31 cellular contexts compared by ENCODE assay signal in genomic region chr18:51540562-51540961, GRCh38.
"Had no signal": no experiment of that assay in that cellular context is flagged by ENCODE, and none has a peak within 500 bp of the region (broad histone marks: within the 10 kb centered on the region; RNA-seq: fewer than 3 reads in every experiment).

No MANE protein-coding gene starts in this region.

- H3K27me3 ChIP-seq: adrenal gland, ascending aorta, body of pancreas, brain microvascular endothelial cell, breast epithelium, cardiac muscle cell had no signal

- FAIRE-seq: astrocyte, bronchial epithelial cell had no signal

- H3K27ac ChIP-seq: adrenal gland, ascending aorta, body of pancreas, brain microvascular endothelial cell, breast epithelium, cardiac muscle cell had no signal

- H3K36me3 ChIP-seq: adrenal gland, ascending aorta, brain microvascular endothelial cell, breast epithelium, cardiac muscle cell had no signal

- DNase-seq: activated effector memory CD4-positive, alpha-beta T cell treated with anti-CD3 and anti-CD28 coated beads, Interleukin-2, amount 50 U/mL, for 16 hours; activated effector memory CD4-positive, alpha-beta T cell treated with Interleukin-2 at 50 U/mL for 16 hours; activated gamma-delta T cell; activated gamma-delta T cell treated with Interleukin-2 at 50 U/mL for 16 hours; activated naive CD4-positive, alpha-beta T cell; activated naive CD4-positive, alpha-beta T cell treated with anti-CD3 and anti-CD28 coated beads for 36 hours; activated naive CD4-positive, alpha-beta T cell treated with anti-CD3 and anti-CD28 coated beads, Interleukin-2, amount 10 ng/mL, durations not matched to agents 7 days and 5 days; activated naive CD4-positive, alpha-beta T cell treated with anti-CD3 and anti-CD28 coated beads, Interleukin-2, amount 50 U/mL, for 16 hours; activated naive CD4-positive, alpha-beta T cell treated with Interleukin-2 at 50 U/mL for 16 hours; activated naive CD8-positive, alpha-beta T cell treated with anti-CD3 and anti-CD28 coated beads for 36 hours; activated naive CD8-positive, alpha-beta T cell treated with anti-CD3 and anti-CD28 coated beads, Interleukin-2, amount 10 ng/mL, durations not matched to agents 7 days and 5 days; activated naive CD8-positive, alpha-beta T cell treated with anti-CD3 and anti-CD28 coated beads, Interleukin-2, amount 50 U/mL, for 24 hours; activated T-cell treated with anti-CD3 and anti-CD28 coated beads, Interleukin-2, amount 50 U/mL, for 24 hours; activated T-cell treated with anti-CD3 and anti-CD28 coated beads, Interleukin-2, amount 50 U/mL, for 4 hours; activated T-cell treated with anti-CD3 and anti-CD28 coated beads, Interleukin-2, amount 50 U/mL, for 48 hours; activated T-cell treated with anti-CD3 and anti-CD28 coated beads, Interleukin-2, amount 50 U/mL, for 72 hours; adrenal gland; amniotic stem cell; amygdala; anterior cingulate cortex; aorta; body of pancreas; brain microvascular endothelial cell; caudate nucleus; central memory CD4-positive, alpha-beta T cell; cerebellar nuclear complex had no signal

- H3K9me3 ChIP-seq: adrenal gland, ascending aorta, body of pancreas, breast epithelium had no signal

- ATAC-seq: activated naive CD8-positive, alpha-beta T cell treated with anti-CD3 and anti-CD28 coated beads, Interleukin-2, amount 50 U/mL, for 24 hours; body of pancreas had no signal

- H3K4me1 ChIP-seq: adrenal gland, ascending aorta, body of pancreas, breast epithelium had no signal

- H3K4me3 ChIP-seq: adrenal gland, ascending aorta, body of pancreas, breast epithelium, cardiac muscle cell had no signal
